Comparison of ENCODE assay signal across 8 cellular contexts in genomic region chr1:222617367-222617951, GRCh38. TPM values are rescaled to one million over a fixed set of nuclear protein-coding genes. Genes with fewer than 3 reads are reported as not detected.
DNase-seq lines count a peak whose midpoint lies in the region; ATAC-seq and TF ChIP-seq lines count a peak whose summit lies in the region.

No MANE protein-coding gene starts in this region.

- peaks cover 21% of the 10 kb centered on the region for H3K4me1 Mint-ChIP-seq in CD14-positive monocyte

- no peaks in the 10 kb centered on the region for H3K27me3 ChIP-seq in right lobe of liver

- ATAC-seq in GM19452 (IDR thresholded peaks at IDR 0.05; ENCODE audit: unreplicated experiment) (peak; percentile 75), HG03571 (IDR thresholded peaks at IDR 0.05; ENCODE audit: unreplicated experiment) (peak; percentile 64), right lobe of liver (peak; percentile 93 to 97 (median 94))

- H3K9me3 Mint-ChIP-seq in CD14-positive monocyte, result peaks cover 0 to 4% (median 2%) of the 10 kb centered on the region in 7 donors

- intact Hi-C loops in CD14-positive monocyte (cut with micrococcal nuclease), result no loop called here
- intact Hi-C loops in right lobe of liver (cut with DNase I), result no loop called here

- peak overlapping the region; percentile 41 to 64 (median 53) for H3K4me3 ChIP-seq in right lobe of liver

- 2% methylated on average over 15 of the region's 37 CpGs for WGBS in right lobe of liver (ENCODE audit: insufficient coverage, low coverage, low lambda C conversion rate, missing lambda C conversion rate)

- H3K9me3 ChIP-seq in right lobe of liver, result no peaks in the 10 kb centered on the region

- peaks cover 0 to 14% (median 0%) of the 10 kb centered on the region in 4 donors for H3K36me3 ChIP-seq in right lobe of liver

- DNase-seq in CD14-positive monocyte (ENCODE audit: low spot score) (peak; percentile 79), NCI-H748 treated with DMSO at 0.1 percent for 48 hours (lab: John Stamatoyannopoulos, UW) (peak; percentile 77), dermis microvascular lymphatic vessel endothelial cell (ENCODE audit: low read depth in 2 of 2) (peak; percentile 20 to 93), right lobe of liver (peak; percentile 97)
- peak; percentile 83 to 87 for DNase-seq in activated CD4-positive, alpha-beta T cell treated with anti-CD3 and anti-CD28 coated beads, Interleukin-2, amount 50 U/mL, for 48 hours
- peak; percentile 89 for DNase-seq in stimulated activated CD4-positive, alpha-beta T cell treated with anti-CD3 and anti-CD28 coated beads, Interleukin-4, amount 100 ng/mL, for 24 hours

- peaks cover 12 to 15% of the 10 kb centered on the region in 2 donors for H3K36me3 Mint-ChIP-seq in CD14-positive monocyte

- peak overlapping the region; percentile 57 to 92 (median 78) for H3K27ac Mint-ChIP-seq in CD14-positive monocyte

- TF ChIP-seq POLR2A in right lobe of liver (IDR thresholded peaks at IDR 0.05), result peak; percentile 44

- H3K4me3 Mint-ChIP-seq in CD14-positive monocyte, result peak overlapping the region; percentile 88 to 93

- H3K27me3 Mint-ChIP-seq in CD14-positive monocyte (ENCODE audit: low read depth in 3 of 3), result peaks cover 8 to 23% (median 12%) of the 10 kb centered on the region in 3 donors

- H3K4me1 ChIP-seq in right lobe of liver, result peaks cover 0 to 39% (median 4%) of the 10 kb centered on the region in 4 donors

- H3K27ac ChIP-seq in right lobe of liver, result peak overlapping the region; percentile 52 to 66 (median 55)

- TF ChIP-seq CTCF in CD14-positive monocyte (IDR thresholded peaks at IDR 0.05), result no peak
- TF ChIP-seq CTCF in right lobe of liver (IDR thresholded peaks at IDR 0.05), result no peak

RNA-seq across cellular contexts. Expression of gene MIA3, which starts 0.4 kb away (rescaled TPM):
- polyA plus RNA-seq in CD14-positive monocyte, result 10 to 100 TPM; 19.8 to 37.1 TPM
- 20.8 and 25.0 TPM in 2 replicates for total RNA-seq in dermis microvascular lymphatic vessel endothelial cell
- 10 to 100 TPM; 40.6 to 89.6 (median 60.6) TPM for total RNA-seq in right lobe of liver

RNA-seq across cellular contexts. Expression of gene TAF1A, which starts 27.7 kb away (rescaled TPM):
- polyA plus RNA-seq in CD14-positive monocyte, result 1 to 10 TPM; 1.3 to 2.5 TPM
- 2.4 and 2.8 TPM in 2 replicates for total RNA-seq in dermis microvascular lymphatic vessel endothelial cell
- total RNA-seq in right lobe of liver, result 1 to 10 TPM; 2.1 to 7.5 (median 2.5) TPM

Comparison
In these comparisons a context has a peak if more than half of its experiments do, and no peak if none do; other contexts are left out.
1. Peak in every context shown above with its lines: DNase-seq, ATAC-seq, H3K4me3 ChIP-seq and H3K27ac ChIP-seq.